18 cellular contexts compared by ENCODE assay signal in genomic region chr14:55220230-55220629, GRCh38. TPM values are rescaled to one million over a fixed set of nuclear protein-coding genes. Genes with fewer than 3 reads are reported as not detected.
"Had no signal": no experiment of that assay in that cellular context is flagged by ENCODE, and none has a peak within 500 bp of the region (broad histone marks: within the 10 kb centered on the region; RNA-seq: fewer than 3 reads in every experiment).

No MANE protein-coding gene starts in this region.

- H3K4me1 ChIP-seq: colonic mucosa, right lobe of liver, tibial nerve had no signal

- FAIRE-seq: TTC549 had no signal

- H3K36me3 ChIP-seq: colonic mucosa, ovary, right lobe of liver, tibial nerve had no signal

- DNase-seq: activated CD4-positive, alpha-beta T cell treated with anti-CD3 and anti-CD28 coated beads, Interleukin-2, amount 10 ng/mL, durations not matched to agents 7 days and 5 days; activated CD8-positive, alpha-beta T cell treated with anti-CD3 and anti-CD28 coated beads, Interleukin-2, amount 10 ng/mL, durations not matched to agents 7 days and 5 days; activated naive CD4-positive, alpha-beta T cell treated with anti-CD3 and anti-CD28 coated beads for 36 hours; activated T-cell treated with anti-CD3 and anti-CD28 coated beads, Interleukin-2, amount 50 U/mL, for 24 hours; anterior cingulate cortex; colonic mucosa; left cardiac atrium; naive thymus-derived CD8-positive, alpha-beta T cell; ovary; right lobe of liver; small intestine; stimulated activated CD4-positive, alpha-beta T cell treated with anti-CD3 and anti-CD28 coated beads, Interleukin-15, amount 100 ng/mL, for 24 hours; stimulated activated CD4-positive, alpha-beta T cell treated with anti-CD3 and anti-CD28 coated beads, Interleukin-2, amount 100 ng/mL, for 48 hours had no signal

- H3K4me3 ChIP-seq: colonic mucosa, ovary, right lobe of liver, tibial nerve had no signal

- H3K27ac ChIP-seq: colonic mucosa, ovary, right lobe of liver, tibial nerve had no signal

- H3K27me3 ChIP-seq: colonic mucosa, ovary, right lobe of liver, tibial nerve had no signal

- ATAC-seq: activated CD8-positive, alpha-beta T cell treated with anti-CD3 and anti-CD28 coated beads, Interleukin-2, amount 10 ng/mL, durations not matched to agents 7 days and 5 days; esophagus mucosa; left cardiac atrium; naive thymus-derived CD8-positive, alpha-beta T cell; right lobe of liver; WTC11 had no signal

- H3K9me3 ChIP-seq: colonic mucosa, ovary, right lobe of liver, tibial nerve had no signal

RNA-seq across cellular contexts. Expression of gene DLGAP5, which starts 28.8 kb away (rescaled TPM):
- total RNA-seq: mesenteric fat pad; naive thymus-derived CD8-positive, alpha-beta T cell had no signal
- polyA plus RNA-seq: naive thymus-derived CD8-positive, alpha-beta T cell had no signal
